ENCODE assay signal across 17 cellular contexts in genomic region chr7:84073476-84073875, GRCh38.
DNase-seq lines count a peak whose midpoint lies in the region; ATAC-seq, FAIRE-seq and TF ChIP-seq lines count a peak whose summit lies in the region.
"Had no signal": no experiment of that assay in that cellular context is flagged by ENCODE, and none has a peak within 500 bp of the region (broad histone marks: within the 10 kb centered on the region; RNA-seq: fewer than 3 reads in every experiment).

No MANE protein-coding gene starts in this region.

- no peak for FAIRE-seq in astrocyte (lab: Jason Lieb, UNC)
- FAIRE-seq in kidney (lab: Jason Lieb, UNC): no peak
- FAIRE-seq: bronchial epithelial cell, islet of Langerhans had no signal

- H3K4me3 Mint-ChIP-seq in astrocyte (ENCODE audit: unreplicated experiment): no peak overlapping the region
- H3K4me3 Mint-ChIP-seq: B cell, type B pancreatic cell had no signal

- peaks cover 4% of the 10 kb centered on the region for H3K4me1 Mint-ChIP-seq in astrocyte (ENCODE audit: low read depth, unreplicated experiment)
- H3K4me1 Mint-ChIP-seq: B cell had no signal

- H3K36me3 ChIP-seq in astrocyte (ENCODE audit: insufficient read depth, low read length) (no peaks in the 10 kb centered on the region), kidney (ENCODE audit: control insufficient read depth in 1 of 2, insufficient read depth in 2 of 2, low read length in 2 of 2) (no peaks in the 10 kb centered on the region)
- H3K36me3 ChIP-seq: HAP-1, sigmoid colon had no signal

- no peaks in the 10 kb centered on the region for H3K27me3 Mint-ChIP-seq in astrocyte (ENCODE audit: low read depth, unreplicated experiment)
- H3K27me3 Mint-ChIP-seq: B cell, type B pancreatic cell had no signal

- no peak for ATAC-seq in HG02610 (IDR thresholded peaks at IDR 0.05; ENCODE audit: unreplicated experiment)

- H3K9me3 Mint-ChIP-seq in astrocyte (ENCODE audit: unreplicated experiment): no peaks in the 10 kb centered on the region
- H3K9me3 Mint-ChIP-seq: type B pancreatic cell had no signal

- peaks cover 3% of the 10 kb centered on the region for H3K79me2 ChIP-seq in astrocyte (ENCODE audit: insufficient read depth, low read length)

- H2AFZ ChIP-seq in astrocyte (ENCODE audit: low read depth, low read length): no peak overlapping the region

- peaks cover 4% of the 10 kb centered on the region for H3K4me1 ChIP-seq in astrocyte (ENCODE audit: insufficient read depth, low read length)
- no peaks in the 10 kb centered on the region for H3K4me1 ChIP-seq in kidney (ENCODE audit: control insufficient read depth in 1 of 2, insufficient read depth in 1 of 2, low read depth in 1 of 2, low read length in 2 of 2)
- H3K4me1 ChIP-seq: HAP-1 had no signal

- H3K4me2 ChIP-seq in astrocyte (ENCODE audit: low read length): peak overlapping the region; percentile 24

- intact Hi-C loops in kidney (cut with DNase I): no loop called here

- H3K9ac ChIP-seq in astrocyte (ENCODE audit: low read length): no peak overlapping the region
- H3K9ac ChIP-seq in kidney (ENCODE audit: low read length in 2 of 2): no peak overlapping the region

- H3K27me3 ChIP-seq in astrocyte (ENCODE audit: insufficient read depth, low read length): no peaks in the 10 kb centered on the region
- H3K27me3 ChIP-seq: sigmoid colon had no signal

- H3K9me3 ChIP-seq in astrocyte (ENCODE audit: insufficient read depth, low read depth, low read length) (no peaks in the 10 kb centered on the region), kidney (ENCODE audit: control insufficient read depth in 1 of 2, low read length in 2 of 2) (no peaks in the 10 kb centered on the region)
- H3K9me3 ChIP-seq: HAP-1, sigmoid colon had no signal

- TF ChIP-seq CTCF in astrocyte (IDR thresholded peaks at IDR 0.05; ENCODE audit: insufficient read depth, low read depth, low read length) (no peak), kidney (IDR thresholded peaks at IDR 0.05; ENCODE audit: borderline replicate concordance, extremely low read depth, insufficient read depth) (no peak)

- H3K4me3 ChIP-seq in astrocyte (ENCODE audit: insufficient read depth, low read depth, low read length) (no peak overlapping the region), kidney (ENCODE audit: low read length in 2 of 2) (no peak overlapping the region)
- H3K4me3 ChIP-seq: HAP-1, sigmoid colon had no signal

- no peak overlapping the region for H3K27ac Mint-ChIP-seq in astrocyte (ENCODE audit: unreplicated experiment)
- H3K27ac Mint-ChIP-seq: B cell, type B pancreatic cell had no signal

- H4K20me1 ChIP-seq in astrocyte (ENCODE audit: insufficient read depth, low read length): no peaks in the 10 kb centered on the region

- DNase-seq in AML-193 (lab: John Stamatoyannopoulos, UW) (peak; percentile 7 to 53), LHCN-M2 (ENCODE audit: low read depth) (peak; percentile 44), astrocyte (ENCODE audit: low read depth) (peak; percentile 53), islet precursor cell (peak; percentile 54), NCI-H82 treated with DMSO at 0.1 percent for 48 hours (lab: John Stamatoyannopoulos, UW; ENCODE audit: unreplicated experiment) (no peak), NCI-H2081 treated with DMSO at 0.1 percent for 48 hours (lab: John Stamatoyannopoulos, UW) (no peak), kidney (no peak)
- DNase-seq: activated CD8-positive, alpha-beta memory T cell treated with anti-CD3 and anti-CD28 coated beads, Interleukin-2, amount 50 U/mL, for 4 hours; activated naive CD4-positive, alpha-beta T cell treated with Interleukin-2 at 50 U/mL for 16 hours; KG1; sigmoid colon had no signal

- no peaks in the 10 kb centered on the region for H3K36me3 Mint-ChIP-seq in astrocyte (ENCODE audit: low read depth, unreplicated experiment)

- H3K27ac ChIP-seq in astrocyte (ENCODE audit: low read depth, low read length) (peak overlapping the region; percentile 29), kidney (ENCODE audit: low read depth in 2 of 2, low read length in 2 of 2) (no peak overlapping the region)

Comparison
In these comparisons a context has a peak if more than half of its experiments do, and no peak if none do; other contexts are left out.
1. DNase-seq: peak in AML-193 (2 of 2), LHCN-M2 (single experiment), astrocyte (single experiment) and islet precursor cell (single experiment); none in NCI-H82 treated with DMSO at 0.1 percent for 48 hours (single experiment), NCI-H2081 treated with DMSO at 0.1 percent for 48 hours (single experiment) and kidney (single experiment).